Comparison of ENCODE assay signal across 1 cellular context in genomic region chr3:101721650-101721917, GRCh38.
TF ChIP-seq lines count a peak whose summit lies in the region.

No MANE protein-coding gene starts in this region.

TF ChIP-seq in H1, 55 proteins besides CTCF, POLR2A, EP300 and RAD21:
- TF ChIP-seq TCF12 (IDR thresholded peaks at IDR 0.05; ENCODE audit: low read depth, low read length) (no peak), CHD2 (IDR thresholded peaks at IDR 0.05; ENCODE audit: low read length) (no peak)
